In the genomic region with DNA sequence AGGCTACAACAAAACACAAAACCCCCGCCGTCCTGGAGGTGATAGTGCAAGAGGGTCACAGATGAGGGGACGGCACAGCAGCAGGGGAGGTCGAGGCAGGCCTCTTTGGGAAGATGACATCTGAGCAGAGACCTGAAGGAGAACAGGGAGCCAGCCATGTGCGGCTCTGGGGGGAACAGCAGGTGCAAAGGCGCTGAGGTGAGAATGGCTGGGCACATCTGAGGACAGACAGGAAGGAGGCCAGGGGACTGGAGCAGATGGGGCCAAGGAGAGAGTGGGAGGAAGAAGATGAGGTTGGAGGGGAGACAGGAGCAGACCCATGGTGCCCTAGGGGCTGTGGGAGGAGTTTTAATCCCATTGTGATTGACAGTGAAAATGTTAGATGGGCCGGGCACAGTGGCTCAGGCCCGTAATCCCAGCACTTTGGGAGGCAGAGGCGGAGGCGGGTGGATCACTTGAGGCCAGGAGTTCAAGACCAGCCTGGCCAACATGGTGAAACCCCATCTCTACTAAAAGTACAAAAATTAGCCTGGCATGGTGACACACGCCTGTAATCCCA, we compare ENCODE assay signal across 1 cellular context.
TF ChIP-seq lines count a peak whose summit lies in the region.

No MANE protein-coding gene starts in this region.

TF ChIP-seq in H1, 55 proteins besides CTCF, POLR2A, EP300 and RAD21:
- TF ChIP-seq CHD1 (IDR thresholded peaks at IDR 0.05; ENCODE audit: low read depth, low read length) (no peak), SIX5 (IDR thresholded peaks at IDR 0.05; ENCODE audit: low read depth, low read length) (no peak), CBX5 (IDR thresholded peaks at IDR 0.05; ENCODE audit: low read depth, low read length) (no peak), TAF1 (IDR thresholded peaks at IDR 0.05; ENCODE audit: low read depth, low read length) (no peak), RFX5 (IDR thresholded peaks at IDR 0.05; ENCODE audit: borderline replicate concordance, low read depth, low read length) (no peak), POU5F1 (IDR thresholded peaks at IDR 0.05; ENCODE audit: low read depth, low read length) (no peak), FOSL1 (IDR thresholded peaks at IDR 0.05; ENCODE audit: insufficient read depth, low read depth, low read length) (no peak), SIRT6 (IDR thresholded peaks at IDR 0.05; ENCODE audit: low read length) (no peak), RBBP5 (IDR thresholded peaks at IDR 0.05; ENCODE audit: borderline replicate concordance, low read depth, low read length) (no peak), ZNF274 (IDR thresholded peaks at IDR 0.05; ENCODE audit: borderline replicate concordance, extremely low read depth, low read length) (no peak), KDM4A (IDR thresholded peaks at IDR 0.05; ENCODE audit: low read depth, low read length, severe bottlenecking) (no peak), HDAC2 (IDR thresholded peaks at IDR 0.05; ENCODE audit: borderline replicate concordance in 1 of 2, low read depth in 2 of 2, low read length in 2 of 2) (no peak)
- TF ChIP-seq, protein P1, sequence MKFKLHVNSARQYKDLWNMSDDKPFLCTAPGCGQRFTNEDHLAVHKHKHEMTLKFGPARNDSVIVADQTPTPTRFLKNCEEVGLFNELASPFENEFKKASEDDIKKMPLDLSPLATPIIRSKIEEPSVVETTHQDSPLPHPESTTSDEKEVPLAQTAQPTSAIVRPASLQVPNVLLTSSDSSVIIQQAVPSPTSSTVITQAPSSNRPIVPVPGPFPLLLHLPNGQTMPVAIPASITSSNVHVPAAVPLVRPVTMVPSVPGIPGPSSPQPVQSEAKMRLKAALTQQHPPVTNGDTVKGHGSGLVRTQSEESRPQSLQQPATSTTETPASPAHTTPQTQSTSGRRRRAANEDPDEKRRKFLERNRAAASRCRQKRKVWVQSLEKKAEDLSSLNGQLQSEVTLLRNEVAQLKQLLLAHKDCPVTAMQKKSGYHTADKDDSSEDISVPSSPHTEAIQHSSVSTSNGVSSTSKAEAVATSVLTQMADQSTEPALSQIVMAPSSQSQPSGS (IDR thresholded peaks at IDR 0.05; ENCODE audit: low read length) = no peak
- TF ChIP-seq, protein P2, sequence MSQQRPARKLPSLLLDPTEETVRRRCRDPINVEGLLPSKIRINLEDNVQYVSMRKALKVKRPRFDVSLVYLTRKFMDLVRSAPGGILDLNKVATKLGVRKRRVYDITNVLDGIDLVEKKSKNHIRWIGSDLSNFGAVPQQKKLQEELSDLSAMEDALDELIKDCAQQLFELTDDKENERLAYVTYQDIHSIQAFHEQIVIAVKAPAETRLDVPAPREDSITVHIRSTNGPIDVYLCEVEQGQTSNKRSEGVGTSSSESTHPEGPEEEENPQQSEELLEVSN (IDR thresholded peaks at IDR 0.05) = no peak
- TF ChIP-seq, protein P3, sequence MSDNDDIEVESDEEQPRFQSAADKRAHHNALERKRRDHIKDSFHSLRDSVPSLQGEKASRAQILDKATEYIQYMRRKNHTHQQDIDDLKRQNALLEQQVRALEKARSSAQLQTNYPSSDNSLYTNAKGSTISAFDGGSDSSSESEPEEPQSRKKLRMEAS (IDR thresholded peaks at IDR 0.05) = no peak
